In genomic region chr2:10311736-10312135, GRCh38 we compare ENCODE assay signal across 1 cellular context.
TF ChIP-seq lines count a peak whose summit lies in the region.

No MANE protein-coding gene starts in this region.

TF ChIP-seq in HEK293, 187 proteins besides CTCF, POLR2A, EP300 and RAD21 (continued from another document):
- TF ChIP-seq INSM2 (tag by site-specific recombination; IDR thresholded peaks at IDR 0.05): no peak
- TF ChIP-seq GLI4 (tag by site-specific recombination; IDR thresholded peaks at IDR 0.05): no peak
- TF ChIP-seq SETDB1 (IDR thresholded peaks at IDR 0.05; ENCODE audit: insufficient read length, low read length): no peak
- peak; percentile 65; the same call in 1 of the 2 replicates for TF ChIP-seq ZNF571 (tag by site-specific recombination; IDR thresholded peaks at IDR 0.05)
- no peak for TF ChIP-seq HOXC10 (CRISPR knock-in tag; IDR thresholded peaks at IDR 0.05)
- no peak for TF ChIP-seq ZNF777 (tag by site-specific recombination; IDR thresholded peaks at IDR 0.05; ENCODE audit: borderline replicate concordance)
- TF ChIP-seq AEBP2 (tag by site-specific recombination; IDR thresholded peaks at IDR 0.05; ENCODE audit: borderline replicate concordance): no peak
- TF ChIP-seq ZNF561 (tag by site-specific recombination; IDR thresholded peaks at IDR 0.05; ENCODE audit: borderline replicate concordance): no peak
- TF ChIP-seq ZNF707 (tag by site-specific recombination; IDR thresholded peaks at IDR 0.05): 0 out of 2 replicates have a peak, but pooled peaks have one; percentile 27
- no peak for TF ChIP-seq ZNF585B (tag by site-specific recombination; IDR thresholded peaks at IDR 0.05)
- peak; percentile 98 for TF ChIP-seq ZNF513 (tag by site-specific recombination; IDR thresholded peaks at IDR 0.05)
- peak; percentile 45; the same call in 1 of the 2 replicates for TF ChIP-seq YY2 (tag by site-specific recombination; IDR thresholded peaks at IDR 0.05)
- TF ChIP-seq ZNF341 (tag by site-specific recombination; IDR thresholded peaks at IDR 0.05; ENCODE audit: low read depth): no peak
- no peak for TF ChIP-seq ZNF629 (tag by site-specific recombination; IDR thresholded peaks at IDR 0.05)
